ENCODE assay signal across 8 cellular contexts in genomic region chr1:11858968-11859871, GRCh38. TPM values are rescaled to one million over a fixed set of nuclear protein-coding genes. Genes with fewer than 3 reads are reported as not detected.
DNase-seq lines count a peak whose midpoint lies in the region; ATAC-seq and TF ChIP-seq lines count a peak whose summit lies in the region.

No MANE protein-coding gene starts in this region.

- intact Hi-C loops in activated CD8-positive, alpha-beta T cell treated with anti-CD3 and anti-CD28 coated beads for 36 hours (cut with micrococcal nuclease): loop anchor here (5.0 kb wide), 1 partner anchor 33 kb away; no protein-coding TSS in a partner anchor
- intact Hi-C loops in transverse colon (cut with DNase I; ENCODE audit: low total_unique reads): no loop called here

- H3K9me2 ChIP-seq in DOHH2 (replicated peaks; ENCODE audit: control insufficient read depth, low read length) (no peaks in the 10 kb centered on the region), MM.1S (replicated peaks; ENCODE audit: insufficient read depth, low read length) (no peaks in the 10 kb centered on the region)

- no peak for TF ChIP-seq EP300 in transverse colon (IDR thresholded peaks at IDR 0.05; ENCODE audit: low read depth)

- no peak overlapping the region for H3K9ac ChIP-seq in MM.1S (ENCODE audit: low read length)

- no peaks in the 10 kb centered on the region for H3K9me3 Mint-ChIP-seq in activated CD8-positive, alpha-beta T cell treated with anti-CD3 and anti-CD28 coated beads for 36 hours
- no peaks in the 10 kb centered on the region for H3K9me3 Mint-ChIP-seq in nephron progenitor cell

- TF ChIP-seq POLR2A in transverse colon (IDR thresholded peaks at IDR 0.05) (no peak), GM18505 (IDR thresholded peaks at IDR 0.05; ENCODE audit: borderline replicate concordance, extremely low read depth, insufficient read depth, insufficient read length) (no peak)

- in situ Hi-C loops in transverse colon (cut with MboI; ENCODE audit: low pct_ligation_motif_present in 1 of 4, low pct_unique_long_range_greater_than_20kb in 1 of 4, low sequenced_read_pairs in 3 of 4): no loop called here

- H3K27ac Mint-ChIP-seq in activated CD8-positive, alpha-beta T cell treated with anti-CD3 and anti-CD28 coated beads for 36 hours: no peak overlapping the region
- no peak overlapping the region for H3K27ac Mint-ChIP-seq in nephron progenitor cell

- no peaks in the 10 kb centered on the region for H3F3A ChIP-seq in DOHH2 (ENCODE audit: control insufficient read depth, insufficient read depth)
- no peaks in the 10 kb centered on the region for H3F3A ChIP-seq in MM.1S (ENCODE audit: insufficient read depth, low read length)

- H3K27me3 Mint-ChIP-seq in activated CD8-positive, alpha-beta T cell treated with anti-CD3 and anti-CD28 coated beads for 36 hours: peaks cover 46% of the 10 kb centered on the region
- peaks cover 86% of the 10 kb centered on the region for H3K27me3 Mint-ChIP-seq in nephron progenitor cell (ENCODE audit: low read depth, poor library complexity)

- H3K4me1 ChIP-seq in DOHH2 (ENCODE audit: control insufficient read depth, low read length) (peaks cover 15% of the 10 kb centered on the region), MM.1S (ENCODE audit: low read length) (no peaks in the 10 kb centered on the region), transverse colon (peaks cover 0 to 4% (median 0%) of the 10 kb centered on the region in 4 donors)

- WGBS in transverse colon (ENCODE audit: low coverage in 1 of 2), 2 donors: 11 to 25% methylated on average over 3 to 41 of the region's 53 CpGs

- POLR2A ChIA-PET in activated CD8-positive, alpha-beta T cell treated with anti-CD3 and anti-CD28 coated beads for 36 hours (lab: Charles Lee): interaction anchor here (0.5 to 9.1 kb wide), 2 partner anchors 49 to 87 kb away, joined by 3 to 68 read pairs; no protein-coding TSS in a partner anchor

- H3K27ac ChIP-seq in DOHH2 (ENCODE audit: low read depth, low read length): no peak overlapping the region
- no peak overlapping the region for H3K27ac ChIP-seq in MM.1S (ENCODE audit: low read length)
- H3K27ac ChIP-seq in transverse colon: no peak overlapping the region

- H3K36me3 Mint-ChIP-seq in activated CD8-positive, alpha-beta T cell treated with anti-CD3 and anti-CD28 coated beads for 36 hours (ENCODE audit: low read depth): no peaks in the 10 kb centered on the region
- H3K36me3 Mint-ChIP-seq in nephron progenitor cell (ENCODE audit: low read depth): no peaks in the 10 kb centered on the region

- no peaks in the 10 kb centered on the region for H3K36me3 ChIP-seq in DOHH2 (ENCODE audit: control insufficient read depth, low read length)
- H3K36me3 ChIP-seq in MM.1S (replicated peaks; ENCODE audit: insufficient read depth, low read length): no peaks in the 10 kb centered on the region
- H3K36me3 ChIP-seq in transverse colon: no peaks in the 10 kb centered on the region

- no peaks in the 10 kb centered on the region for H4K20me1 ChIP-seq in DOHH2 (ENCODE audit: control insufficient read depth, insufficient read depth, low read depth, low read length)
- no peaks in the 10 kb centered on the region for H4K20me1 ChIP-seq in MM.1S (ENCODE audit: insufficient read depth, low read length)

- peaks cover 5% of the 10 kb centered on the region for H3K4me1 Mint-ChIP-seq in activated CD8-positive, alpha-beta T cell treated with anti-CD3 and anti-CD28 coated beads for 36 hours (ENCODE audit: low read depth)
- no peaks in the 10 kb centered on the region for H3K4me1 Mint-ChIP-seq in nephron progenitor cell

- CTCF ChIA-PET in activated CD8-positive, alpha-beta T cell treated with anti-CD3 and anti-CD28 coated beads for 36 hours (lab: Charles Lee): interaction anchor here (1.7 kb wide), 1 partner anchor 13 kb away, joined by 3 read pairs; no protein-coding TSS in a partner anchor

- TF ChIP-seq CTCF in DOHH2 (IDR thresholded peaks at IDR 0.05; ENCODE audit: low read depth, low read length, poor library complexity, severe bottlenecking) (peak; percentile 41), MM.1S (IDR thresholded peaks at IDR 0.05; ENCODE audit: low read length) (peak; percentile 43), epithelial cell of proximal tubule (conservative IDR thresholded peaks at IDR 0.05; ENCODE audit: low read depth, low read length) (peak; percentile 31), nephron progenitor cell (IDR thresholded peaks at IDR 0.05) (peak; percentile 28), transverse colon (IDR thresholded peaks at IDR 0.05) (no peak)
- peak; percentile 21 for TF ChIP-seq CTCF in activated CD8-positive, alpha-beta T cell treated with anti-CD3 and anti-CD28 coated beads for 36 hours (IDR thresholded peaks at IDR 0.05)

- peak; percentile 91 for ATAC-seq in activated CD8-positive, alpha-beta T cell treated with anti-CD3 and anti-CD28 coated beads for 36 hours
- ATAC-seq in HG03457 (IDR thresholded peaks at IDR 0.05; ENCODE audit: unreplicated experiment): no peak
- ATAC-seq in GM18505 (IDR thresholded peaks at IDR 0.05; ENCODE audit: unreplicated experiment): no peak

- no peak overlapping the region for H3K4me2 ChIP-seq in DOHH2 (ENCODE audit: low read length)
- no peak overlapping the region for H3K4me2 ChIP-seq in MM.1S (ENCODE audit: low read depth, low read length)

- no peak overlapping the region for H3K4me3 Mint-ChIP-seq in activated CD8-positive, alpha-beta T cell treated with anti-CD3 and anti-CD28 coated beads for 36 hours
- H3K4me3 Mint-ChIP-seq in nephron progenitor cell: no peak overlapping the region

- DNase-seq in MM.1S: peak; percentile 67
- peak; percentile 83 for DNase-seq in activated CD8-positive, alpha-beta T cell treated with anti-CD3 and anti-CD28 coated beads for 36 hours
- DNase-seq in epithelial cell of proximal tubule (ENCODE audit: low read depth): no peak
- DNase-seq in nephron progenitor cell: peak; percentile 98
- peak; percentile 40 for DNase-seq in transverse colon

- H3K27me3 ChIP-seq in DOHH2 (ENCODE audit: control insufficient read depth, low read length) (peaks cover 64% of the 10 kb centered on the region), MM.1S (replicated peaks; ENCODE audit: insufficient read depth, low read length) (peaks cover 87% of the 10 kb centered on the region), transverse colon (peaks cover 77% of the 10 kb centered on the region)

- H3K9me3 ChIP-seq in DOHH2 (ENCODE audit: control insufficient read depth, insufficient read depth, low read length) (no peaks in the 10 kb centered on the region), MM.1S (replicated peaks; ENCODE audit: insufficient read depth, low read length) (no peaks in the 10 kb centered on the region), transverse colon (no peaks in the 10 kb centered on the region)

- H2AFZ ChIP-seq in MM.1S (ENCODE audit: low read length): no peak overlapping the region

- H3K4me3 ChIP-seq in DOHH2 (ENCODE audit: low read length) (no peak overlapping the region), MM.1S (ENCODE audit: low read length) (no peak overlapping the region), epithelial cell of proximal tubule (ENCODE audit: low read depth, low read length) (no peak overlapping the region), transverse colon (no peak overlapping the region)

- H3K79me2 ChIP-seq in DOHH2 (ENCODE audit: control insufficient read depth, low read length): no peaks in the 10 kb centered on the region
- no peaks in the 10 kb centered on the region for H3K79me2 ChIP-seq in MM.1S (ENCODE audit: low read length)

RNA-seq across cellular contexts. Expression of gene NPPB, which starts 0.5 kb away (rescaled TPM):
- total RNA-seq in activated CD8-positive, alpha-beta T cell treated with anti-CD3 and anti-CD28 coated beads for 36 hours: not detected
- 1.2 and 3.5 TPM in 2 replicates for total RNA-seq in epithelial cell of proximal tubule
- not detected for total RNA-seq in transverse colon

RNA-seq across cellular contexts. Expression of gene NPPA, which starts 11.6 kb away (rescaled TPM):
- not detected for total RNA-seq in activated CD8-positive, alpha-beta T cell treated with anti-CD3 and anti-CD28 coated beads for 36 hours
- not detected in 2 replicates for total RNA-seq in epithelial cell of proximal tubule
- not detected for total RNA-seq in transverse colon

RNA-seq across cellular contexts. Expression of gene CLCN6, which starts 53.2 kb away (rescaled TPM):
- 10 to 100 TPM; 10.8 to 12.2 TPM for total RNA-seq in activated CD8-positive, alpha-beta T cell treated with anti-CD3 and anti-CD28 coated beads for 36 hours
- total RNA-seq in epithelial cell of proximal tubule (6.8 and 8.0 TPM in 2 replicates), transverse colon (100 to 1,000 TPM in 1 of 4 donors, 10 to 100 TPM in 3; 14.0 to 184 (median 30.7) TPM)

RNA-seq across cellular contexts. Expression of gene MTHFR, which starts 53.5 kb away (rescaled TPM):
- total RNA-seq in activated CD8-positive, alpha-beta T cell treated with anti-CD3 and anti-CD28 coated beads for 36 hours: 1 to 10 TPM; 9.6 TPM
- total RNA-seq in epithelial cell of proximal tubule (4.1 and 6.2 TPM in 2 replicates), transverse colon (100 to 1,000 TPM in 1 of 4 donors, 10 to 100 TPM in 3; 42.8 to 141 (median 48.3) TPM)

Comparison
In these comparisons a context has a peak if more than half of its experiments do, and no peak if none do; other contexts are left out.
1. CTCF ChIP-seq: peak in DOHH2 (single experiment), MM.1S (single experiment), activated CD8-positive, alpha-beta T cell treated with anti-CD3 and anti-CD28 coated beads for 36 hours (single experiment), epithelial cell of proximal tubule (single experiment) and nephron progenitor cell (single experiment); none in transverse colon (0 of 5).